ENCODE assay signal across 10 cellular contexts in the genomic region with DNA sequence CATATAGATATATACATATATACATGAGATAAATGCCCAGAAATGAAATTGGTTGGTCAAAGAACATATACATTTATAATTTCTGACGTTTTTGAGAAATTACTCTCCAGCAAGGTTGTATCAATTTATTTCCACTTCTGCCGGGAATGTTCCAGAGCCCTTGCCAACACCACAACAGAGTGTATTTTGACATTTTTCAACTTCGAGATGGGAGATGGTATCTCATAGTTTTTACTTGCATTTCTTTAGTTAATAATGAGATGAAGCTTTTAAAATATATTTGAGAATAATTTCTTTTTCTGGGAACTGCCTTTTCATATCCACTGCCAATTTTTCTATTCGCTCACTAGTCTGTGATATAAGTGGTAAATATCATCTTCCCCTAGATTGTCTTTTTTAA.
"Had no signal": no experiment of that assay in that cellular context is flagged by ENCODE, and none has a peak within 500 bp of the region (broad histone marks: within the 10 kb centered on the region; RNA-seq: fewer than 3 reads in every experiment).

No MANE protein-coding gene starts in this region.

- H3K4me2 ChIP-seq: GM23338 had no signal

- H3K4me3 ChIP-seq: GM23248, GM23338, HAP-1 had no signal

- H3K9me3 ChIP-seq: HAP-1 had no signal

- H2AFZ ChIP-seq: GM23338 had no signal

- H3K9ac ChIP-seq: GM23248 had no signal

- H3K36me3 ChIP-seq: HAP-1 had no signal

- H3K27ac ChIP-seq: GM23248 had no signal

- DNase-seq: GM23248, GOT3, H7, H9, HCEC 1CT, HFFc6 had no signal

- FAIRE-seq: H54 had no signal

- H3K4me1 ChIP-seq: HAP-1 had no signal

- ATAC-seq: GM23338, HCT116 had no signal
